ENCODE assay signal across 36 cellular contexts in the genomic region with DNA sequence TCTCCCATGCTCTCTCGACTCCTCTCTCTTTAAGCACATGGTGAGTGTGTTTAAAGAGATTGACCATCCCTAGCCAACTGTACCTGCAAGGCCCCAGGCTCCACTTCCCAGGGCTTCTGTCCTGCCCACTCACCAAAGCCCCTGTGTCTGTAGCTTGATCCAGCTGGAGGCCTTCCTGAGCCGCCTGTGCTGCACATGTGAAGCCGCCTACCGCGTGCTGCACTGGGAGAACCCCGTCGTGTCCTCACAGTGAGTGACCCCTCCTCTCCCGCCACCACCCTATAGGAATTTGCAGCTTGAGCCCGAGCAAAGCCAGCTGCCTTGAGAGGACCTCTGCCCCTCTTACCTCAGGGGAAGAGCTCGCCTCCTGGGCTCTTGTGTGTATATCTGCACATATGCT. TPM values are rescaled to one million over a fixed set of nuclear protein-coding genes. Genes with fewer than 3 reads are reported as not detected.
"Had no signal": no experiment of that assay in that cellular context is flagged by ENCODE, and none has a peak within 500 bp of the region (broad histone marks: within the 10 kb centered on the region; RNA-seq: fewer than 3 reads in every experiment).

No MANE protein-coding gene starts in this region.

- H3K27ac ChIP-seq: brain microvascular endothelial cell, KMS-11, PC-9, RWPE1, SK-N-MC, VCaP had no signal

- H2AFZ ChIP-seq: PC-9 had no signal

- H3K27ac Mint-ChIP-seq: activated B cell treated with CpG ODN at 0.5 μM for 24 hours; activated CD4-positive, alpha-beta memory T cell treated with anti-CD3 and anti-CD28 coated beads, Interleukin-2, amount 10 ng/mL, durations not matched to agents 7 days and 5 days; activated naive CD4-positive, alpha-beta T cell treated with anti-CD3 and anti-CD28 coated beads, Interleukin-2, amount 10 ng/mL, durations not matched to agents 7 days and 5 days; activated naive CD8-positive, alpha-beta T cell; activated naive CD8-positive, alpha-beta T cell treated with anti-CD3 and anti-CD28 coated beads, Interleukin-2, amount 50 U/mL, for 24 hours; T-cell had no signal

- H3K27me3 ChIP-seq: brain microvascular endothelial cell had no signal

- H3K4me2 ChIP-seq: KMS-11, PC-9 had no signal

- H3K9ac ChIP-seq: KMS-11 had no signal

- DNase-seq: activated B cell treated with CpG ODN at 0.5 μM for 24 hours; activated CD4-positive, alpha-beta memory T cell treated with anti-CD3 and anti-CD28 coated beads, Interleukin-2, amount 10 ng/mL, durations not matched to agents 7 days and 5 days; activated CD4-positive, alpha-beta T cell treated with anti-CD3 and anti-CD28 coated beads for 4 hours; activated CD4-positive, alpha-beta T cell treated with anti-CD3 and anti-CD28 coated beads, Interleukin-2, amount 50 U/mL, for 1 hour; activated CD4-positive, CD25-positive, alpha-beta regulatory T cell treated with anti-CD3 and anti-CD28 coated beads, Interleukin-2, amount 50 U/mL, for 72 hours; activated CD8-positive, alpha-beta memory T cell treated with anti-CD3 and anti-CD28 coated beads for 24 hours; activated CD8-positive, alpha-beta memory T cell treated with anti-CD3 and anti-CD28 coated beads, Interleukin-2, amount 10 ng/mL, durations not matched to agents 7 days and 5 days; activated CD8-positive, alpha-beta memory T cell treated with anti-CD3 and anti-CD28 coated beads, Interleukin-2, amount 50 U/mL, for 48 hours; activated effector memory CD4-positive, alpha-beta T cell treated with Interleukin-2 at 50 U/mL for 16 hours; activated naive CD4-positive, alpha-beta T cell treated with anti-CD3 and anti-CD28 coated beads, Interleukin-2, amount 10 ng/mL, durations not matched to agents 7 days and 5 days; activated naive CD8-positive, alpha-beta T cell treated with anti-CD3 and anti-CD28 coated beads, Interleukin-2, amount 50 U/mL, for 24 hours; activated T-cell treated with anti-CD3 and anti-CD28 coated beads, Interleukin-2, amount 50 U/mL, for 48 hours; brain microvascular endothelial cell; NCI-H1092 treated with DMSO at 0.1 percent for 48 hours; NCI-H1417; NCI-H146; NCI-H187; NCI-H2029 treated with DMSO at 0.1 percent for 48 hours; NCI-H2107; NCI-H2171; NCI-H510A; NCI-H526; NCI-H748 treated with DMSO at 0.1 percent for 48 hours; PC-9; Right ventricle myocardium superior; T-cell; T-helper 2 cell; T-helper 9 cell had no signal

- H3K27me3 Mint-ChIP-seq: activated B cell treated with CpG ODN at 0.5 μM for 24 hours; activated CD4-positive, alpha-beta memory T cell treated with anti-CD3 and anti-CD28 coated beads, Interleukin-2, amount 10 ng/mL, durations not matched to agents 7 days and 5 days; activated CD8-positive, alpha-beta memory T cell treated with anti-CD3 and anti-CD28 coated beads, Interleukin-2, amount 10 ng/mL, durations not matched to agents 7 days and 5 days; activated naive CD4-positive, alpha-beta T cell treated with anti-CD3 and anti-CD28 coated beads, Interleukin-2, amount 10 ng/mL, durations not matched to agents 7 days and 5 days; activated naive CD8-positive, alpha-beta T cell; activated naive CD8-positive, alpha-beta T cell treated with anti-CD3 and anti-CD28 coated beads, Interleukin-2, amount 50 U/mL, for 24 hours; central memory CD8-positive, alpha-beta T cell; T-cell had no signal

- H3K4me1 Mint-ChIP-seq: activated B cell treated with CpG ODN at 0.5 μM for 24 hours; activated CD4-positive, alpha-beta memory T cell treated with anti-CD3 and anti-CD28 coated beads, Interleukin-2, amount 10 ng/mL, durations not matched to agents 7 days and 5 days; activated naive CD4-positive, alpha-beta T cell treated with anti-CD3 and anti-CD28 coated beads, Interleukin-2, amount 10 ng/mL, durations not matched to agents 7 days and 5 days had no signal

- H3K4me3 Mint-ChIP-seq: activated B cell treated with CpG ODN at 0.5 μM for 24 hours; activated CD4-positive, alpha-beta memory T cell treated with anti-CD3 and anti-CD28 coated beads, Interleukin-2, amount 10 ng/mL, durations not matched to agents 7 days and 5 days; activated CD8-positive, alpha-beta memory T cell treated with anti-CD3 and anti-CD28 coated beads, Interleukin-2, amount 10 ng/mL, durations not matched to agents 7 days and 5 days; activated naive CD4-positive, alpha-beta T cell treated with anti-CD3 and anti-CD28 coated beads, Interleukin-2, amount 10 ng/mL, durations not matched to agents 7 days and 5 days; activated naive CD8-positive, alpha-beta T cell; activated naive CD8-positive, alpha-beta T cell treated with anti-CD3 and anti-CD28 coated beads, Interleukin-2, amount 50 U/mL, for 24 hours; central memory CD8-positive, alpha-beta T cell; T-cell had no signal

- H3K4me3 ChIP-seq: PC-9, SK-N-MC had no signal

- H3K9me3 Mint-ChIP-seq: activated B cell treated with CpG ODN at 0.5 μM for 24 hours; activated CD4-positive, alpha-beta memory T cell treated with anti-CD3 and anti-CD28 coated beads, Interleukin-2, amount 10 ng/mL, durations not matched to agents 7 days and 5 days; activated naive CD4-positive, alpha-beta T cell treated with anti-CD3 and anti-CD28 coated beads, Interleukin-2, amount 10 ng/mL, durations not matched to agents 7 days and 5 days; activated naive CD8-positive, alpha-beta T cell treated with anti-CD3 and anti-CD28 coated beads, Interleukin-2, amount 50 U/mL, for 24 hours; central memory CD8-positive, alpha-beta T cell; T-cell had no signal

RNA-seq across cellular contexts. Expression of gene SFRP5, which starts 23.7 kb away (rescaled TPM):
- total RNA-seq: activated B cell treated with CpG ODN at 0.5 μM for 24 hours; activated CD4-positive, alpha-beta memory T cell treated with anti-CD3 and anti-CD28 coated beads, Interleukin-2, amount 10 ng/mL, durations not matched to agents 7 days and 5 days; activated CD8-positive, alpha-beta memory T cell treated with anti-CD3 and anti-CD28 coated beads, Interleukin-2, amount 10 ng/mL, durations not matched to agents 7 days and 5 days; M059J; OCI-LY7; PC-9 had no signal
